Comparison of ENCODE assay signal across 12 cellular contexts in genomic region chr17:45424769-45425124, GRCh38. TPM values are rescaled to one million over a fixed set of nuclear protein-coding genes. Genes with fewer than 3 reads are reported as not detected.
DNase-seq lines count a peak whose midpoint lies in the region; ATAC-seq and TF ChIP-seq lines count a peak whose summit lies in the region.
"Had no signal": no experiment of that assay in that cellular context is flagged by ENCODE, and none has a peak within 500 bp of the region (broad histone marks: within the 10 kb centered on the region; RNA-seq: fewer than 3 reads in every experiment).

No MANE protein-coding gene starts in this region.

- peak overlapping the region; percentile 72 for H3K4me3 Mint-ChIP-seq in Calu3 (ENCODE audit: low read depth, unreplicated experiment)
- H3K4me3 Mint-ChIP-seq: natural killer cell treated with Interleukin-12 subunit alpha and Interleukin-12 subunit beta and Interleukin-15 and Interleukin-18, amount 100 ng/mL, for 72 hours had no signal

- TF ChIP-seq CTCF in Calu3 (IDR thresholded peaks at IDR 0.05; ENCODE audit: unreplicated experiment) (no peak), VCaP (conservative IDR thresholded peaks at IDR 0.05) (no peak)

- H2BK5ac ChIP-seq in trophoblast cell (ENCODE audit: low read depth, low read length, poor library complexity): no peak overlapping the region

- H3K23ac ChIP-seq in trophoblast cell (ENCODE audit: low read length): no peak overlapping the region

- H3K14ac ChIP-seq in trophoblast cell (ENCODE audit: low read length): no peak overlapping the region

- no peak for ATAC-seq in GM19452 (IDR thresholded peaks at IDR 0.05; ENCODE audit: unreplicated experiment)
- no peak for ATAC-seq in HG02642 (IDR thresholded peaks at IDR 0.05; ENCODE audit: poor library complexity, unreplicated experiment)
- ATAC-seq: natural killer cell treated with Interleukin-12 subunit alpha and Interleukin-12 subunit beta and Interleukin-15 and Interleukin-18, amount 100 ng/mL, for 72 hours had no signal

- H4K12ac ChIP-seq in trophoblast cell (ENCODE audit: low read depth, low read length): no peak overlapping the region

- H4K91ac ChIP-seq in trophoblast cell (ENCODE audit: low read depth, low read length): peak overlapping the region; percentile 80

- no peaks in the 10 kb centered on the region for H3K9me3 Mint-ChIP-seq in Calu3 (ENCODE audit: low read depth, unreplicated experiment)
- H3K9me3 Mint-ChIP-seq: natural killer cell treated with Interleukin-12 subunit alpha and Interleukin-12 subunit beta and Interleukin-15 and Interleukin-18, amount 100 ng/mL, for 72 hours had no signal

- WGBS in trophoblast cell (ENCODE audit: extremely low coverage, insufficient coverage, insufficient read length): no CpG with 5 or more reads among the region's 6 CpGs

- H3K4me1 Mint-ChIP-seq in Calu3 (ENCODE audit: low read depth, unreplicated experiment): peaks cover 87% of the 10 kb centered on the region

- H2AK5ac ChIP-seq in trophoblast cell (ENCODE audit: low read length): no peak overlapping the region

- H2BK120ac ChIP-seq in trophoblast cell (ENCODE audit: insufficient read depth, low read length, poor library complexity): peak overlapping the region; percentile 18

- H3K4me3 ChIP-seq in iPS-15b (ENCODE audit: low read depth, low read length) (peak overlapping the region; percentile 54), trophoblast cell (ENCODE audit: low read depth, low read length) (no peak overlapping the region)

- no peak overlapping the region for H2AFZ ChIP-seq in trophoblast cell (ENCODE audit: insufficient read depth, low read length, poor library complexity)

- H3K9ac ChIP-seq in iPS-15b (ENCODE audit: low read depth, low read length) (no peak overlapping the region), trophoblast cell (ENCODE audit: low read length) (no peak overlapping the region)

- H3K36me3 ChIP-seq in iPS-15b (ENCODE audit: control insufficient read depth, insufficient read depth, low read length): no peaks in the 10 kb centered on the region
- H3K36me3 ChIP-seq in trophoblast cell (ENCODE audit: control insufficient read depth in 1 of 2, insufficient read depth in 2 of 2, low read length in 2 of 2): no peaks in the 10 kb centered on the region

- intact Hi-C loops in Calu3 (cut with micrococcal nuclease; ENCODE audit: unreplicated experiment): loop anchor here (1.0 to 5.0 kb wide), 2 partner anchors 43 to 205 kb away; no protein-coding TSS in a partner anchor

- H3K18ac ChIP-seq in trophoblast cell (ENCODE audit: low read length): peak overlapping the region; percentile 38

- H3K36me3 Mint-ChIP-seq in Calu3 (ENCODE audit: insufficient read depth, unreplicated experiment): peaks cover 78% of the 10 kb centered on the region
- H3K36me3 Mint-ChIP-seq: natural killer cell treated with Interleukin-12 subunit alpha and Interleukin-12 subunit beta and Interleukin-15 and Interleukin-18, amount 100 ng/mL, for 72 hours had no signal

- peak overlapping the region; percentile 92 for H3K27ac Mint-ChIP-seq in Calu3 (ENCODE audit: unreplicated experiment)
- H3K27ac Mint-ChIP-seq: natural killer cell treated with Interleukin-12 subunit alpha and Interleukin-12 subunit beta and Interleukin-15 and Interleukin-18, amount 100 ng/mL, for 72 hours had no signal

- no peak overlapping the region for H2BK12ac ChIP-seq in trophoblast cell (ENCODE audit: low read length)

- H3K4me1 ChIP-seq in iPS-15b (ENCODE audit: control insufficient read depth, insufficient read depth, low read length): peaks cover 3% of the 10 kb centered on the region
- H3K4me1 ChIP-seq in trophoblast cell (ENCODE audit: control insufficient read depth in 1 of 2, insufficient read depth in 2 of 2, low read length in 2 of 2): peaks cover 9 to 18% of the 10 kb centered on the region in 2 experiments

- peaks cover 5% of the 10 kb centered on the region for H3K79me1 ChIP-seq in trophoblast cell (ENCODE audit: low read length)

- H3K27ac ChIP-seq in VCaP (peak overlapping the region; percentile 91), trophoblast cell (ENCODE audit: low read depth, low read length) (peak overlapping the region; percentile 76)

- peak overlapping the region; percentile 76 for H4K8ac ChIP-seq in trophoblast cell (ENCODE audit: low read depth, low read length)

- peak overlapping the region; percentile 30 for H3K4ac ChIP-seq in trophoblast cell (ENCODE audit: low read depth, low read length)

- H3K27me3 Mint-ChIP-seq in Calu3 (ENCODE audit: unreplicated experiment): no peaks in the 10 kb centered on the region
- H3K27me3 Mint-ChIP-seq: natural killer cell treated with Interleukin-12 subunit alpha and Interleukin-12 subunit beta and Interleukin-15 and Interleukin-18, amount 100 ng/mL, for 72 hours had no signal

- no peaks in the 10 kb centered on the region for H3K9me3 ChIP-seq in iPS-15b (ENCODE audit: control insufficient read depth, insufficient read depth, low read length)
- no peaks in the 10 kb centered on the region for H3K9me3 ChIP-seq in trophoblast cell (ENCODE audit: insufficient read depth, low read depth, low read length)

- peaks cover 20% of the 10 kb centered on the region for H3K27me3 ChIP-seq in iPS-15b (ENCODE audit: control insufficient read depth, insufficient read depth, low read length)
- H3K27me3 ChIP-seq in trophoblast cell (ENCODE audit: insufficient read depth, low read length): peaks cover 11% of the 10 kb centered on the region

- H3K4me2 ChIP-seq in trophoblast cell (ENCODE audit: low read length): peak overlapping the region; percentile 57

- no peak for DNase-seq in Calu3
- no peak for DNase-seq in trophoblast cell
- DNase-seq in central memory CD4-positive, alpha-beta T cell: no peak
- no peak for DNase-seq in NCI-H2171 (lab: John Stamatoyannopoulos, UW)
- DNase-seq: activated effector memory CD4-positive, alpha-beta T cell treated with anti-CD3 and anti-CD28 coated beads, Interleukin-2, amount 50 U/mL, for 16 hours; NCI-H1092; NCI-H510A had no signal

- CTCF ChIA-PET in Calu3 (lab: Charles Lee): interaction anchor here (1.1 to 3.3 kb wide), 10 partner anchors 12 to 289 kb away, joined by 3 to 44 read pairs (median 9); partner anchors contain the start of genes ACBD4 and MAP3K14

- no peaks in the 10 kb centered on the region for H3K79me2 ChIP-seq in trophoblast cell (ENCODE audit: control insufficient read depth, insufficient read depth, low read length, poor library complexity)

- BruUV-seq in Calu3 (replicated peaks; lab: Mats Ljungman, UMichigan): no TSS peak

RNA-seq across cellular contexts. Expression of gene ARHGAP27, which starts 7.9 kb away (rescaled TPM):
- total RNA-seq in Calu3 (2022): 104 and 125 TPM in 2 replicates
- polyA plus RNA-seq in trophoblast cell (2013): 12.2 and 13.9 TPM in 2 replicates
